In the genomic region with DNA sequence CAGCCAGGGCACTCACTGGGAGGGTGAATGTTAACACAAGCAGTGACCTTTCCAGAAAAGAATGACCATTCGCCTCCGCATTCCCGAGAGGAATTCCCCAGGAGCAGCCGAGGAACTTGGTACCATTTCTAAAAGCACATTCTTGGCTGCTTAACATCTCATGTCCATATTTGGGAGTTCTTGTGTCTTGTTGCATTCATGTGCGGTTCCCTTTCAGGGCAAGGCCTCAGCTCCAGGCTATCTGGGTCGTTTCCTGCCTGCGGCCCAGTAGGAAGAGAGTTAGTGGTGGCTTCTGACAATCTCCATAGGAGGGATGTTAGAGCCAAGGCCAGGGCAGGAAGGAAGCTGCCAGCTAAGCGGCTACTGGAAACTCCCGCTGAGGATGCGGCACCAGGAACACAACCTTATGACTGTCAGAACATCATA, we compare ENCODE assay signal across 8 cellular contexts. TPM values are rescaled to one million over a fixed set of nuclear protein-coding genes. Genes with fewer than 3 reads are reported as not detected.
DNase-seq lines count a peak whose midpoint lies in the region; ATAC-seq and TF ChIP-seq lines count a peak whose summit lies in the region.

No MANE protein-coding gene starts in this region.

- ATAC-seq in RWPE2 (ENCODE audit: low read depth) (peak; percentile 97), GM18909 (IDR thresholded peaks at IDR 0.05; ENCODE audit: poor library complexity, unreplicated experiment) (no peak)

- peaks cover 62% of the 10 kb centered on the region for H3K4me1 Mint-ChIP-seq in neural crest cell

- no peaks in the 10 kb centered on the region for H3K9me3 ChIP-seq in RWPE2 (ENCODE audit: severe bottlenecking)

- H3K4me1 ChIP-seq in RWPE2 (ENCODE audit: insufficient read depth, poor library complexity, severe bottlenecking) = peaks cover 15% of the 10 kb centered on the region

- peak; percentile 95 for DNase-seq in BJ (ENCODE audit: low read depth)
- peak; percentile 90 for DNase-seq in RWPE2 (ENCODE audit: low spot score)
- DNase-seq in fibroblast of gingiva (ENCODE audit: low read depth) = peak; percentile 96
- no peak for DNase-seq in neural crest cell (ENCODE audit: low read depth, low spot score)
- DNase-seq in effector CD4-positive, alpha-beta T cell = no peak
- DNase-seq in stimulated activated CD4-positive, alpha-beta T cell treated with anti-CD3 and anti-CD28 coated beads, Interleukin-1b, Interleukin-23, amount 100 ng/mL, for 48 hours = no peak
- DNase-seq in erythroblast (lab: John Stamatoyannopoulos, UW) = no peak

- H3K4me3 ChIP-seq in BJ (ENCODE audit: low read depth, low read length) (no peak overlapping the region), RWPE2 (ENCODE audit: severe bottlenecking) (no peak overlapping the region)

- H3K27ac Mint-ChIP-seq in neural crest cell (ENCODE audit: unreplicated experiment) = peak overlapping the region; percentile 98

- H3K9me3 Mint-ChIP-seq in neural crest cell = peaks cover 11% of the 10 kb centered on the region

- TF ChIP-seq POLR2A in erythroblast (IDR thresholded peaks at IDR 0.05; ENCODE audit: low read length) = no peak

- no peaks in the 10 kb centered on the region for H3K27me3 Mint-ChIP-seq in neural crest cell (ENCODE audit: low read depth)

- CTCF ChIA-PET in BJ (lab: Yijun Ruan, JAX) = interaction anchor here (0.6 to 2.8 kb wide), 7 partner anchors 15 to 342 kb away, joined by 3 to 10 read pairs (median 3); no protein-coding TSS in a partner anchor

- H3K36me3 ChIP-seq in BJ (ENCODE audit: control insufficient read depth, insufficient read depth, low read length) (no peaks in the 10 kb centered on the region), RWPE2 (ENCODE audit: low read depth) (no peaks in the 10 kb centered on the region)

- H3K27ac ChIP-seq in RWPE2 (ENCODE audit: poor library complexity, severe bottlenecking) = peak overlapping the region; percentile 86

- POLR2A ChIA-PET in BJ (lab: Charles Lee) = interaction anchor here (0.6 kb wide), 1 partner anchor 169 kb away, joined by 5 read pairs; no protein-coding TSS in a partner anchor

- H3K27me3 ChIP-seq in BJ (ENCODE audit: control insufficient read depth, insufficient read depth, low read length) (no peaks in the 10 kb centered on the region), RWPE2 (ENCODE audit: insufficient read depth, poor library complexity, severe bottlenecking) (no peaks in the 10 kb centered on the region)

- peaks cover 12% of the 10 kb centered on the region for H3K36me3 Mint-ChIP-seq in neural crest cell (ENCODE audit: low read depth)

- TF ChIP-seq CTCF in BJ (IDR thresholded peaks at IDR 0.05; ENCODE audit: insufficient read depth, low read depth, low read length) = no peak
- no peak for TF ChIP-seq CTCF in RWPE2 (IDR thresholded peaks at IDR 0.05; ENCODE audit: poor library complexity, severe bottlenecking)
- TF ChIP-seq CTCF in neural crest cell (conservative IDR thresholded peaks at IDR 0.05) = no peak

- H3K4me3 Mint-ChIP-seq in neural crest cell = peak overlapping the region; percentile 66

RNA-seq across cellular contexts. Expression of gene MEAK7, which starts 27.9 kb away (rescaled TPM):
- 29.1 and 41.2 TPM in 2 replicates for polyA plus RNA-seq in BJ (2011; rRNA removed)
- 29.6 and 43.0 TPM in 2 replicates for polyA minus RNA-seq in BJ (2011; rRNA and poly(A)+ RNA removed)
- total RNA-seq in neural crest cell = 29.5 and 30.8 TPM in 2 replicates

Comparison
In these comparisons a context has a peak if more than half of its experiments do, and no peak if none do; other contexts are left out.
1. DNase-seq: peak in BJ (single experiment), RWPE2 (single experiment) and fibroblast of gingiva (single experiment); none in neural crest cell (single experiment), effector CD4-positive, alpha-beta T cell (single experiment), stimulated activated CD4-positive, alpha-beta T cell treated with anti-CD3 and anti-CD28 coated beads, Interleukin-1b, Interleukin-23, amount 100 ng/mL, for 48 hours (single experiment) and erythroblast (0 of 2).